Comparison of ENCODE assay signal across 21 cellular contexts in the genomic region with DNA sequence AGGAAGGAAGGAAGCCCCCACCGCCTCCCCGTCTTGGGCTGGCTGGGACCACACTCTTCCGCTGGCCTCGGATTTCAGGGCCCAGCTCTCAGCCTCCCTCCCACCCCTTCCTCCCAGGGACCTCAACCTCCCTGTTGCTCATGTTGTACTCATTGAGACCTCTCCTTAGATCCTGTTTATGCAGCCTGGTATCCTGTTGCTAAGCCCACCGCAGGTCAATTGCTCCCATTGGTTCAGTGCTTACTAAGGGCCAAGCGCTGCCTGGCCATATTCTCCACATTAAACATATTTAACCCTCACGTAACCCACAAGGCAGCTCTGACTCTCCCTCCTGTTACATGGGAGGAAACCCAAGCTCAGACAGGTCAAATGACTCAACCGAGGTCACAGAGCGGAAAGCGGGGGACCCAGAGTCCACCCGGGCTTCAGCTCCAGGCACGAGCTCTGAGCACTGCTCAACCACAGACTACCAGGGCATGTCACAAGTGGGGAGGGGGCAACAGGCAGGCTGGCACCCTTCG. TPM values are rescaled to one million over a fixed set of nuclear protein-coding genes. Genes with fewer than 3 reads are reported as not detected.
DNase-seq lines count a peak whose midpoint lies in the region; ATAC-seq and TF ChIP-seq lines count a peak whose summit lies in the region.
"Had no signal": no experiment of that assay in that cellular context is flagged by ENCODE, and none has a peak within 500 bp of the region (broad histone marks: within the 10 kb centered on the region; RNA-seq: fewer than 3 reads in every experiment).

No MANE protein-coding gene starts in this region.

- H4K20me1 ChIP-seq in BLaER1 treated with 17β-estradiol and CSF1 and Interleukin-3, amounts not matched to agents 10 nM and 100 nM = no peaks in the 10 kb centered on the region

- no peak overlapping the region for H3K23ac ChIP-seq in mesenchymal stem cell (ENCODE audit: low read length in 2 of 2)

- no peak overlapping the region for H3K27ac Mint-ChIP-seq in CD8-positive, alpha-beta T cell
- H3K27ac Mint-ChIP-seq: activated T-cell treated with anti-CD3 and anti-CD28 coated beads, Interleukin-2, amount 50 U/mL, for 24 hours had no signal

- intact Hi-C loops in CD8-positive, alpha-beta T cell (cut with DNase I, micrococcal nuclease) = no loop called here

- no peaks in the 10 kb centered on the region for H3K36me3 ChIP-seq in BLaER1 treated with 17β-estradiol and CSF1 and Interleukin-3, amounts not matched to agents 10 nM and 100 nM
- H3K36me3 ChIP-seq in mesenchymal stem cell (ENCODE audit: control insufficient read depth in 1 of 2, insufficient read depth in 2 of 2, low read depth in 1 of 2, low read length in 2 of 2) = no peaks in the 10 kb centered on the region
- no peaks in the 10 kb centered on the region for H3K36me3 ChIP-seq in CD8-positive, alpha-beta T cell (ENCODE audit: insufficient read depth, low read length)
- H3K36me3 ChIP-seq: esophagus muscularis mucosa, SJSA1 had no signal

- H3K9me3 Mint-ChIP-seq in CD8-positive, alpha-beta T cell = no peaks in the 10 kb centered on the region
- H3K9me3 Mint-ChIP-seq: activated T-cell treated with anti-CD3 and anti-CD28 coated beads, Interleukin-2, amount 50 U/mL, for 24 hours; naive thymus-derived CD4-positive, alpha-beta T cell had no signal

- peak overlapping the region; percentile 36 for H2AFZ ChIP-seq in mesenchymal stem cell (ENCODE audit: low read depth, low read length)

- peak overlapping the region; percentile 65 for H4K91ac ChIP-seq in mesenchymal stem cell (ENCODE audit: low read length)

- DNase-seq in M059J (ENCODE audit: low read depth) = peak; percentile 81
- peak; percentile 95 for DNase-seq in brain pericyte (ENCODE audit: low read depth, low spot score)
- peak; percentile 96 for DNase-seq in mesenchymal stem cell
- DNase-seq in CD8-positive, alpha-beta T cell = no peak
- DNase-seq in hippocampal formation (lab: John Stamatoyannopoulos, UW) = no peak
- DNase-seq: activated CD4-positive, alpha-beta T cell treated with anti-CD3 and anti-CD28 coated beads for 48 hours; activated T-cell treated with anti-CD3 and anti-CD28 coated beads, Interleukin-2, amount 50 U/mL, for 24 hours; Calu3; left ventricle myocardium superior; naive thymus-derived CD4-positive, alpha-beta T cell; NCI-H1092 treated with DMSO at 0.1 percent for 48 hours; NCI-H2171 treated with DMSO at 0.1 percent for 48 hours; right cardiac atrium; stimulated activated CD4-positive, alpha-beta T cell treated with anti-CD3 and anti-CD28 coated beads, Interleukin-4, amount 100 ng/mL, for 4 hours; T1000; trophoblast cell had no signal

- CTCF ChIA-PET in CD8-positive, alpha-beta T cell (lab: Charles Lee) = interaction anchor here (1.3 kb wide), 1 partner anchor 11 kb away, joined by 3 read pairs; no protein-coding TSS in a partner anchor

- 46% methylated on average over 13 of the region's 13 CpGs for WGBS in mesenchymal stem cell

- no peak overlapping the region for H3K9ac ChIP-seq in BLaER1 treated with 17β-estradiol and CSF1 and Interleukin-3, amounts not matched to agents 10 nM and 100 nM
- no peak overlapping the region for H3K9ac ChIP-seq in mesenchymal stem cell (ENCODE audit: low read length)

- H3K9me3 ChIP-seq in BLaER1 treated with 17β-estradiol and CSF1 and Interleukin-3, amounts not matched to agents 10 nM and 100 nM (replicated peaks in 1 of 11) = peaks cover 0 to 6% (median 0%) of the 10 kb centered on the region in 11 experiments; a peak in 2 of 22 replicates
- no peaks in the 10 kb centered on the region for H3K9me3 ChIP-seq in mesenchymal stem cell (ENCODE audit: control insufficient read depth, low read length)
- no peaks in the 10 kb centered on the region for H3K9me3 ChIP-seq in CD8-positive, alpha-beta T cell (ENCODE audit: low read length)
- H3K9me3 ChIP-seq: esophagus muscularis mucosa, SJSA1 had no signal

- H3K4me3 Mint-ChIP-seq in CD8-positive, alpha-beta T cell = no peak overlapping the region
- H3K4me3 Mint-ChIP-seq: activated T-cell treated with anti-CD3 and anti-CD28 coated beads, Interleukin-2, amount 50 U/mL, for 24 hours; naive thymus-derived CD4-positive, alpha-beta T cell had no signal

- no peaks in the 10 kb centered on the region for H3K4me1 Mint-ChIP-seq in CD8-positive, alpha-beta T cell (ENCODE audit: low read depth)

- peak overlapping the region; percentile 47 to 82 for H2BK12ac ChIP-seq in mesenchymal stem cell (ENCODE audit: low read length in 2 of 2)

- peak overlapping the region in 2 of 11 experiments; percentile 0 to 34; a peak in 1 of 22 replicates for H3K27ac ChIP-seq in BLaER1 treated with 17β-estradiol and CSF1 and Interleukin-3, amounts not matched to agents 10 nM and 100 nM
- H3K27ac ChIP-seq in mesenchymal stem cell (ENCODE audit: low read length, poor library complexity, severe bottlenecking) = peak overlapping the region; percentile 48
- H3K27ac ChIP-seq in CD8-positive, alpha-beta T cell (ENCODE audit: low read depth, low read length) = no peak overlapping the region
- H3K27ac ChIP-seq: esophagus muscularis mucosa, SJSA1 had no signal

- POLR2A ChIA-PET in CD8-positive, alpha-beta T cell (lab: Charles Lee) = no interaction called here

- peak overlapping the region; percentile 64 to 89 for H3K18ac ChIP-seq in mesenchymal stem cell (ENCODE audit: low read depth in 1 of 2, low read length in 2 of 2)

- no peak overlapping the region for H3K14ac ChIP-seq in mesenchymal stem cell (ENCODE audit: low read length in 2 of 2)

- peaks cover 5 to 16% (median 15%) of the 10 kb centered on the region in 10 experiments; a peak in 18 of 20 replicates for H3K4me1 ChIP-seq in BLaER1 treated with 17β-estradiol and CSF1 and Interleukin-3, amounts not matched to agents 10 nM and 100 nM
- peaks cover 14% of the 10 kb centered on the region for H3K4me1 ChIP-seq in mesenchymal stem cell (ENCODE audit: control insufficient read depth, insufficient read depth, low read depth, low read length)
- H3K4me1 ChIP-seq in CD8-positive, alpha-beta T cell (ENCODE audit: insufficient read depth, low read length) = no peaks in the 10 kb centered on the region
- H3K4me1 ChIP-seq: esophagus muscularis mucosa had no signal

- no peak for TF ChIP-seq CTCF in CD8-positive, alpha-beta T cell (IDR thresholded peaks at IDR 0.05)

- no peak for ATAC-seq in CD8-positive, alpha-beta T cell
- no peak for ATAC-seq in HG03521 (IDR thresholded peaks at IDR 0.05; ENCODE audit: unreplicated experiment)
- ATAC-seq in HG03159 (IDR thresholded peaks at IDR 0.05; ENCODE audit: unreplicated experiment) = no peak
- ATAC-seq: left ventricle myocardium superior; naive thymus-derived CD4-positive, alpha-beta T cell; right cardiac atrium had no signal

- no peak overlapping the region for H3K4me3 ChIP-seq in BLaER1 treated with 17β-estradiol and CSF1 and Interleukin-3, amounts not matched to agents 10 nM and 100 nM
- H3K4me3 ChIP-seq in mesenchymal stem cell (ENCODE audit: insufficient read depth in 1 of 2, low read depth in 1 of 2, low read length in 2 of 2) = no peak overlapping the region
- H3K4me3 ChIP-seq in CD8-positive, alpha-beta T cell (ENCODE audit: low read depth, low read length) = no peak overlapping the region
- H3K4me3 ChIP-seq: esophagus muscularis mucosa, SJSA1 had no signal

- H3K4ac ChIP-seq in mesenchymal stem cell (ENCODE audit: low read depth in 1 of 2, low read length in 2 of 2) = peak overlapping the region in 1 of 2 experiments; percentile 70

- H3K79me1 ChIP-seq in mesenchymal stem cell (replicated peaks; ENCODE audit: low read length, poor library complexity, severe bottlenecking) = no peaks in the 10 kb centered on the region

- H2BK15ac ChIP-seq in mesenchymal stem cell (ENCODE audit: low read depth, poor library complexity, severe bottlenecking) = no peak overlapping the region

- H2AK5ac ChIP-seq in mesenchymal stem cell (ENCODE audit: low read length, severe bottlenecking) = no peak overlapping the region

- H2BK120ac ChIP-seq in mesenchymal stem cell (ENCODE audit: low read depth, low read length) = no peak overlapping the region

- H3K4me2 ChIP-seq in BLaER1 treated with 17β-estradiol and CSF1 and Interleukin-3, amounts not matched to agents 10 nM and 100 nM = peak overlapping the region; percentile 33 to 80 (median 67); a peak in 21 of 22 replicates
- H3K4me2 ChIP-seq in mesenchymal stem cell (ENCODE audit: low read length, poor library complexity, severe bottlenecking) = peak overlapping the region; percentile 30

- peaks cover 23% of the 10 kb centered on the region for H3K27me3 Mint-ChIP-seq in CD8-positive, alpha-beta T cell (ENCODE audit: low read depth)

- no peaks in the 10 kb centered on the region for H3K36me3 Mint-ChIP-seq in CD8-positive, alpha-beta T cell

- H4K8ac ChIP-seq in mesenchymal stem cell (ENCODE audit: low read length) = peak overlapping the region; percentile 89

- H3K27me3 ChIP-seq in BLaER1 treated with 17β-estradiol and CSF1 and Interleukin-3, amounts not matched to agents 10 nM and 100 nM = peaks cover 0 to 4% (median 0%) of the 10 kb centered on the region in 11 experiments; a peak in 1 of 22 replicates
- H3K27me3 ChIP-seq in mesenchymal stem cell (ENCODE audit: control insufficient read depth in 1 of 2, insufficient read depth in 1 of 2, low read length in 2 of 2) = no peaks in the 10 kb centered on the region
- H3K27me3 ChIP-seq in CD8-positive, alpha-beta T cell (ENCODE audit: insufficient read depth, low read length) = no peaks in the 10 kb centered on the region
- H3K27me3 ChIP-seq: SJSA1 had no signal

- no peak overlapping the region for H2BK5ac ChIP-seq in mesenchymal stem cell (ENCODE audit: low read depth, low read length, poor library complexity, severe bottlenecking)

RNA-seq across cellular contexts. Expression of gene H6PD, which starts 23.2 kb away (rescaled TPM):
- 7.7 and 15.9 TPM in 2 replicates for total RNA-seq in M059J (2014; rRNA removed; shearing (Covaris generic))
- 30.1 TPM for polyA plus RNA-seq in mesenchymal stem cell (2013, experiment 1 of 2)
- 29.4 TPM for polyA plus RNA-seq in mesenchymal stem cell (2013, experiment 2 of 2)
- total RNA-seq in CD8-positive, alpha-beta T cell = 10 to 100 TPM; 11.1 to 11.2 TPM

Comparison
In these comparisons a context has a peak if more than half of its experiments do, and no peak if none do; other contexts are left out.
1. DNase-seq: peak in M059J (single experiment), brain pericyte (single experiment) and mesenchymal stem cell (single experiment); none in CD8-positive, alpha-beta T cell (0 of 7) and hippocampal formation (0 of 2).